Comparison of ENCODE assay signal across 1 cellular context in the genomic region with DNA sequence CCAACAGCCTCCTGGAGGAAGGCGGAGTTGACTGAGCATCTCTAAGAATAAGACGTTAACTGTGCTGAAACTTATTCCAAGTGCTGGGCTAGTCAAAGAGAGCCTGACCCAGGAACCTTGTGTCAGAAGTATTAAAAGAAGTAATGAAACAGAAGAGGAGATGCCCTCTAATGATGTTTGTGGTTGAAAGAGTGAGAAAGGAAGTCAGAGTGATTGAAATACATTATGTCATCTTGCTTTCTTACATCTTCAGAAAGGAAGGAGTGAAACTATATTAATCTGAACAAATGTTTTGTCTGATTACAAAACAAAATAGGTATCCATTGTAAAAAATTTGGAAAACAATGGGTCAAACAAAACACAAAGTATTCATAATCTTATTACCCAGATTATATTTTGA.
TF ChIP-seq lines count a peak whose summit lies in the region.

No MANE protein-coding gene starts in this region.

TF ChIP-seq in GM23338, 12 proteins besides CTCF, POLR2A, EP300 and RAD21 (continued from another document):
- TF ChIP-seq, protein P1, sequence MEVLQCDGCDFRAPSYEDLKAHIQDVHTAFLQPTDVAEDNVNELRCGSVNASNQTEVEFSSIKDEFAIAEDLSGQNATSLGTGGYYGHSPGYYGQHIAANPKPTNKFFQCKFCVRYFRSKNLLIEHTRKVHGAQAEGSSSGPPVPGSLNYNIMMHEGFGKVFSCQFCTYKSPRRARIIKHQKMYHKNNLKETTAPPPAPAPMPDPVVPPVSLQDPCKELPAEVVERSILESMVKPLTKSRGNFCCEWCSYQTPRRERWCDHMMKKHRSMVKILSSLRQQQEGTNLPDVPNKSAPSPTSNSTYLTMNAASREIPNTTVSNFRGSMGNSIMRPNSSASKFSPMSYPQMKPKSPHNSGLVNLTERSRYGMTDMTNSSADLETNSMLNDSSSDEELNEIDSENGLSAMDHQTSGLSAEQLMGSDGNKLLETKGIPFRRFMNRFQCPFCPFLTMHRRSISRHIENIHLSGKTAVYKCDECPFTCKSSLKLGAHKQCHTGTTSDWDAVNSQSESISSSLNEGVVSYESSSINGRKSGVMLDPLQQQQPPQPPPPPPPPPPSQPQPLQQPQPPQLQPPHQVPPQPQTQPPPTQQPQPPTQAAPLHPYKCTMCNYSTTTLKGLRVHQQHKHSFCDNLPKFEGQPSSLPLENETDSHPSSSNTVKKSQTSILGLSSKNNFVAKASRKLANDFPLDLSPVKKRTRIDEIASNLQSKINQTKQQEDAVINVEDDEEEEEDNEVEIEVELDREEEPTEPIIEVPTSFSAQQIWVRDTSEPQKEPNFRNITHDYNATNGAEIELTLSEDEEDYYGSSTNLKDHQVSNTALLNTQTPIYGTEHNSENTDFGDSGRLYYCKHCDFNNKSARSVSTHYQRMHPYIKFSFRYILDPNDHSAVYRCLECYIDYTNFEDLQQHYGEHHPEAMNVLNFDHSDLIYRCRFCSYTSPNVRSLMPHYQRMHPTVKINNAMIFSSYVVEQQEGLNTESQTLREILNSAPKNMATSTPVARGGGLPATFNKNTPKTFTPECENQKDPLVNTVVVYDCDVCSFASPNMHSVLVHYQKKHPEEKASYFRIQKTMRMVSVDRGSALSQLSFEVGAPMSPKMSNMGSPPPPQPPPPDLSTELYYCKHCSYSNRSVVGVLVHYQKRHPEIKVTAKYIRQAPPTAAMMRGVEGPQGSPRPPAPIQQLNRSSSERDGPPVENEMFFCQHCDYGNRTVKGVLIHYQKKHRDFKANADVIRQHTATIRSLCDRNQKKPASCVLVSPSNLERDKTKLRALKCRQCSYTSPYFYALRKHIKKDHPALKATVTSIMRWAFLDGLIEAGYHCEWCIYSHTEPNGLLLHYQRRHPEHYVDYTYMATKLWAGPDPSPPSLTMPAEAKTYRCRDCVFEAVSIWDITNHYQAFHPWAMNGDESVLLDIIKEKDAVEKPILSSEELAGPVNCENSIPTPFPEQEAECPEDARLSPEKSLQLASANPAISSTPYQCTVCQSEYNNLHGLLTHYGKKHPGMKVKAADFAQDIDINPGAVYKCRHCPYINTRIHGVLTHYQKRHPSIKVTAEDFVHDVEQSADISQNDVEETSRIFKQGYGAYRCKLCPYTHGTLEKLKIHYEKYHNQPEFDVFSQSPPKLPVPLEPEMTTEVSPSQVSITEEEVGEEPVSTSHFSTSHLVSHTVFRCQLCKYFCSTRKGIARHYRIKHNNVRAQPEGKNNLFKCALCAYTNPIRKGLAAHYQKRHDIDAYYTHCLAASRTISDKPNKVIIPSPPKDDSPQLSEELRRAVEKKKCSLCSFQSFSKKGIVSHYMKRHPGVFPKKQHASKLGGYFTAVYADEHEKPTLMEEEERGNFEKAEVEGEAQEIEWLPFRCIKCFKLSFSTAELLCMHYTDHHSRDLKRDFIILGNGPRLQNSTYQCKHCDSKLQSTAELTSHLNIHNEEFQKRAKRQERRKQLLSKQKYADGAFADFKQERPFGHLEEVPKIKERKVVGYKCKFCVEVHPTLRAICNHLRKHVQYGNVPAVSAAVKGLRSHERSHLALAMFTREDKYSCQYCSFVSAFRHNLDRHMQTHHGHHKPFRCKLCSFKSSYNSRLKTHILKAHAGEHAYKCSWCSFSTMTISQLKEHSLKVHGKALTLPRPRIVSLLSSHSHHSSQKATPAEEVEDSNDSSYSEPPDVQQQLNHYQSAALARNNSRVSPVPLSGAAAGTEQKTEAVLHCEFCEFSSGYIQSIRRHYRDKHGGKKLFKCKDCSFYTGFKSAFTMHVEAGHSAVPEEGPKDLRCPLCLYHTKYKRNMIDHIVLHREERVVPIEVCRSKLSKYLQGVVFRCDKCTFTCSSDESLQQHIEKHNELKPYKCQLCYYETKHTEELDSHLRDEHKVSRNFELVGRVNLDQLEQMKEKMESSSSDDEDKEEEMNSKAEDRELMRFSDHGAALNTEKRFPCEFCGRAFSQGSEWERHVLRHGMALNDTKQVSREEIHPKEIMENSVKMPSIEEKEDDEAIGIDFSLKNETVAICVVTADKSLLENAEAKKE (CRISPR knock-in tag; IDR thresholded peaks at IDR 0.05), result no peak
- TF ChIP-seq, protein P2, sequence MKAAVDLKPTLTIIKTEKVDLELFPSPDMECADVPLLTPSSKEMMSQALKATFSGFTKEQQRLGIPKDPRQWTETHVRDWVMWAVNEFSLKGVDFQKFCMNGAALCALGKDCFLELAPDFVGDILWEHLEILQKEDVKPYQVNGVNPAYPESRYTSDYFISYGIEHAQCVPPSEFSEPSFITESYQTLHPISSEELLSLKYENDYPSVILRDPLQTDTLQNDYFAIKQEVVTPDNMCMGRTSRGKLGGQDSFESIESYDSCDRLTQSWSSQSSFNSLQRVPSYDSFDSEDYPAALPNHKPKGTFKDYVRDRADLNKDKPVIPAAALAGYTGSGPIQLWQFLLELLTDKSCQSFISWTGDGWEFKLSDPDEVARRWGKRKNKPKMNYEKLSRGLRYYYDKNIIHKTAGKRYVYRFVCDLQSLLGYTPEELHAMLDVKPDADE (IDR thresholded peaks at IDR 0.05), result no peak
